Comparison of ENCODE assay signal across 16 cellular contexts in genomic region chr10:112448903-112449302, GRCh38. TPM values are rescaled to one million over a fixed set of nuclear protein-coding genes. Genes with fewer than 3 reads are reported as not detected.
A peak's percentile ranks its signal among the peaks of the same experiment; 100 is the strongest.
DNase-seq lines count a peak whose midpoint lies in the region; ATAC-seq and TF ChIP-seq lines count a peak whose summit lies in the region.
"Had no signal": no experiment of that assay in that cellular context is flagged by ENCODE, and none has a peak within 500 bp of the region (broad histone marks: within the 10 kb centered on the region; RNA-seq: fewer than 3 reads in every experiment).

No MANE protein-coding gene starts in this region.

- peak overlapping the region; percentile 99 for H3K4me3 Mint-ChIP-seq in stimulated activated naive CD8-positive, alpha-beta T cell treated with anti-CD3 and anti-CD28 coated beads, Interleukin-15, Interleukin-2, amounts not matched to agents 100 ng/mL and 50 ng/mL, for 24 hours
- peak overlapping the region; percentile 4 for H3K4me3 Mint-ChIP-seq in dendritic cell treated with granulocyte-macrophage colony-stimulating factor and Interleukin-4, amounts not matched to agents 40 ng/mL and 50 ng/mL, for 4 days

- intact Hi-C loops in dendritic cell treated with granulocyte-macrophage colony-stimulating factor and Interleukin-4, amounts not matched to agents 40 ng/mL and 50 ng/mL, for 4 days (cut with micrococcal nuclease), result loop anchor here (5.0 kb wide), 1 partner anchor 267 kb away; the partner anchor contains the start of gene GPAM
- intact Hi-C loops in vagina (cut with DNase I), result no loop called here

- H4K20me1 ChIP-seq in OCI-LY1 (ENCODE audit: insufficient read depth, low read length), result no peaks in the 10 kb centered on the region

- H3K9me3 ChIP-seq in OCI-LY1 (ENCODE audit: low read length) (no peaks in the 10 kb centered on the region), vagina (no peaks in the 10 kb centered on the region)
- H3K9me3 ChIP-seq: prostate gland had no signal

- no peaks in the 10 kb centered on the region for H3K27me3 Mint-ChIP-seq in stimulated activated naive CD8-positive, alpha-beta T cell treated with anti-CD3 and anti-CD28 coated beads, Interleukin-15, Interleukin-2, amounts not matched to agents 100 ng/mL and 50 ng/mL, for 24 hours
- H3K27me3 Mint-ChIP-seq in dendritic cell treated with granulocyte-macrophage colony-stimulating factor and Interleukin-4, amounts not matched to agents 40 ng/mL and 50 ng/mL, for 4 days, result no peaks in the 10 kb centered on the region

- ATAC-seq in stimulated activated naive CD8-positive, alpha-beta T cell treated with anti-CD3 and anti-CD28 coated beads, Interleukin-15, Interleukin-2, amounts not matched to agents 100 U/mL and 50 U/mL, for 24 hours, result no peak
- ATAC-seq in HG02623 (IDR thresholded peaks at IDR 0.05; ENCODE audit: unreplicated experiment), result no peak

- H3K27ac ChIP-seq in OCI-LY1 (ENCODE audit: low read depth, low read length, poor library complexity, severe bottlenecking) (no peak overlapping the region), vagina (no peak overlapping the region)
- H3K27ac ChIP-seq: C4-2B, prostate gland had no signal

- no peak overlapping the region for H3K9ac ChIP-seq in OCI-LY1 (ENCODE audit: low read length)

- H3K4me3 ChIP-seq in OCI-LY1 (ENCODE audit: low read depth, low read length, poor library complexity, severe bottlenecking) (no peak overlapping the region), vagina (no peak overlapping the region)
- H3K4me3 ChIP-seq: prostate gland had no signal

- H2AFZ ChIP-seq in OCI-LY1 (ENCODE audit: low read length), result no peak overlapping the region

- H3K4me1 ChIP-seq in OCI-LY1 (ENCODE audit: insufficient read depth, low read length, severe bottlenecking) (peaks cover 24% of the 10 kb centered on the region), vagina (peaks cover 29% of the 10 kb centered on the region)
- H3K4me1 ChIP-seq: prostate gland had no signal

- no peak for TF ChIP-seq POLR2A in vagina (IDR thresholded peaks at IDR 0.05)

- H3K36me3 ChIP-seq in OCI-LY1 (ENCODE audit: insufficient read depth, low read length), result peaks cover 18% of the 10 kb centered on the region
- no peaks in the 10 kb centered on the region for H3K36me3 ChIP-seq in vagina
- H3K36me3 ChIP-seq: prostate gland had no signal

- peaks cover 39% of the 10 kb centered on the region for H3K36me3 Mint-ChIP-seq in stimulated activated naive CD8-positive, alpha-beta T cell treated with anti-CD3 and anti-CD28 coated beads, Interleukin-15, Interleukin-2, amounts not matched to agents 100 ng/mL and 50 ng/mL, for 24 hours (ENCODE audit: low read depth)
- peaks cover 34% of the 10 kb centered on the region for H3K36me3 Mint-ChIP-seq in dendritic cell treated with granulocyte-macrophage colony-stimulating factor and Interleukin-4, amounts not matched to agents 40 ng/mL and 50 ng/mL, for 4 days (ENCODE audit: low read depth)

- H3K4me1 Mint-ChIP-seq in stimulated activated naive CD8-positive, alpha-beta T cell treated with anti-CD3 and anti-CD28 coated beads, Interleukin-15, Interleukin-2, amounts not matched to agents 100 ng/mL and 50 ng/mL, for 24 hours (ENCODE audit: low read depth), result peaks cover 43% of the 10 kb centered on the region
- H3K4me1 Mint-ChIP-seq in dendritic cell treated with granulocyte-macrophage colony-stimulating factor and Interleukin-4, amounts not matched to agents 40 ng/mL and 50 ng/mL, for 4 days (ENCODE audit: low read depth), result peaks cover 29% of the 10 kb centered on the region

- peaks cover 40% of the 10 kb centered on the region for H3K79me2 ChIP-seq in OCI-LY1 (ENCODE audit: insufficient read depth, low read length)

- no peak for TF ChIP-seq CTCF in OCI-LY1 (IDR thresholded peaks at IDR 0.05; ENCODE audit: low read length)
- TF ChIP-seq CTCF in vagina (IDR thresholded peaks at IDR 0.05), result no peak

- peak overlapping the region; percentile 72; the same call in 1 of the 2 replicates for H3K4me2 ChIP-seq in OCI-LY1 (ENCODE audit: low read length)

- no peaks in the 10 kb centered on the region for H3K9me3 Mint-ChIP-seq in stimulated activated naive CD8-positive, alpha-beta T cell treated with anti-CD3 and anti-CD28 coated beads, Interleukin-15, Interleukin-2, amounts not matched to agents 100 ng/mL and 50 ng/mL, for 24 hours
- no peaks in the 10 kb centered on the region for H3K9me3 Mint-ChIP-seq in dendritic cell treated with granulocyte-macrophage colony-stimulating factor and Interleukin-4, amounts not matched to agents 40 ng/mL and 50 ng/mL, for 4 days

- H3K9me2 ChIP-seq in OCI-LY1 (ENCODE audit: low read depth, low read length), result no peaks in the 10 kb centered on the region

- H3F3A ChIP-seq in OCI-LY1 (ENCODE audit: insufficient read depth, low read length), result no peaks in the 10 kb centered on the region; the same call in 1 of the 2 replicates

- H3K27me3 ChIP-seq in OCI-LY1 (ENCODE audit: insufficient read depth, low read length) (no peaks in the 10 kb centered on the region), vagina (no peaks in the 10 kb centered on the region)

- DNase-seq in stimulated activated naive CD8-positive, alpha-beta T cell treated with anti-CD3 and anti-CD28 coated beads, Interleukin-15, Interleukin-2, amounts not matched to agents 100 U/mL and 50 U/mL, for 24 hours, result no peak
- DNase-seq in vagina (ENCODE audit: extremely low spot score in 2 of 2) (no peak), midbrain (lab: John Stamatoyannopoulos, UW) (no peak)
- DNase-seq in stimulated activated naive CD4-positive, alpha-beta T cell treated with Interleukin-2 at 50 U/mL for 16 hours (lab: John Stamatoyannopoulos, UW), result no peak
- DNase-seq: activated CD4-positive, alpha-beta T cell treated with anti-CD3 and anti-CD28 coated beads, Interleukin-2, amount 50 U/mL, for 4 hours; amniotic stem cell; dermis blood vessel endothelial cell; mesendoderm; NCI-H2081 treated with DMSO at 0.1 percent for 48 hours; stimulated activated CD8-positive, alpha-beta memory T cell treated with anti-CD3 and anti-CD28 coated beads, Interleukin-4, amount 100 ng/mL, for 48 hours had no signal

- H3K27ac Mint-ChIP-seq in stimulated activated naive CD8-positive, alpha-beta T cell treated with anti-CD3 and anti-CD28 coated beads, Interleukin-15, Interleukin-2, amounts not matched to agents 100 ng/mL and 50 ng/mL, for 24 hours, result peak overlapping the region; percentile 37
- H3K27ac Mint-ChIP-seq in dendritic cell treated with granulocyte-macrophage colony-stimulating factor and Interleukin-4, amounts not matched to agents 40 ng/mL and 50 ng/mL, for 4 days, result no peak overlapping the region

RNA-seq across cellular contexts. Expression of gene VTI1A, which starts 1.9 kb away (rescaled TPM):
- 49.1 TPM for total RNA-seq in vagina

RNA-seq across cellular contexts. Expression of gene ZDHHC6, which starts 2.2 kb away (rescaled TPM):
- total RNA-seq in vagina, result 18.7 TPM
